Comparison of ENCODE assay signal across 1 cellular context in the genomic region with DNA sequence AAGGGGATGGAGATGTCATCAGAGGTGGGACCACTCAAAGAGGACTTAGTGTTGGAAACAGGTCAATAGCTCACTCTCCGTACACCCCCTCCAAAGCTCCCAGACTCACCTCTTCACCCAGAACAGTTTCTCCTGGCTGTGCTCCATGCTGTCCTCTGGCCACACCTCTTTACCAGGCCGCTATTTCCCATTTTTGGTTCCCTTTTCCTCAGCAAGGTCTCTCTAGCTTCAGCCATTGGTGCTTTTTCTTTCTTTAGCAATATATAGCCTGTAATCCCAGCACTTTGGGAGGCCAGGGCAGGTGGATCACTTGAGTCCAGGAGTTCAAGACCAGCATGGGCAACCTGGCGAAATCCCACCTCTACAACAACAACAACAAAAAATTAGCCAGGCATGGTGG.
TF ChIP-seq lines count a peak whose summit lies in the region.

No MANE protein-coding gene starts in this region.

TF ChIP-seq in H1, 55 proteins besides CTCF, POLR2A, EP300 and RAD21 (continued from another document):
- TF ChIP-seq, protein P1, sequence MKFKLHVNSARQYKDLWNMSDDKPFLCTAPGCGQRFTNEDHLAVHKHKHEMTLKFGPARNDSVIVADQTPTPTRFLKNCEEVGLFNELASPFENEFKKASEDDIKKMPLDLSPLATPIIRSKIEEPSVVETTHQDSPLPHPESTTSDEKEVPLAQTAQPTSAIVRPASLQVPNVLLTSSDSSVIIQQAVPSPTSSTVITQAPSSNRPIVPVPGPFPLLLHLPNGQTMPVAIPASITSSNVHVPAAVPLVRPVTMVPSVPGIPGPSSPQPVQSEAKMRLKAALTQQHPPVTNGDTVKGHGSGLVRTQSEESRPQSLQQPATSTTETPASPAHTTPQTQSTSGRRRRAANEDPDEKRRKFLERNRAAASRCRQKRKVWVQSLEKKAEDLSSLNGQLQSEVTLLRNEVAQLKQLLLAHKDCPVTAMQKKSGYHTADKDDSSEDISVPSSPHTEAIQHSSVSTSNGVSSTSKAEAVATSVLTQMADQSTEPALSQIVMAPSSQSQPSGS (IDR thresholded peaks at IDR 0.05; ENCODE audit: low read length) = no peak
- TF ChIP-seq YY1 (IDR thresholded peaks at IDR 0.05; ENCODE audit: low read depth, low read length) = no peak
- TF ChIP-seq KDM4A (IDR thresholded peaks at IDR 0.05; ENCODE audit: low read depth, low read length, severe bottlenecking) = no peak
- TF ChIP-seq CEBPB (IDR thresholded peaks at IDR 0.05; ENCODE audit: low read depth, low read length) = no peak
- TF ChIP-seq CHD1 (IDR thresholded peaks at IDR 0.05; ENCODE audit: low read depth, low read length) = no peak
- no peak for TF ChIP-seq EGR1 (IDR thresholded peaks at IDR 0.05; ENCODE audit: borderline replicate concordance, low read depth, low read length)
